In genomic region chr2:44005831-44006230, GRCh38 we compare ENCODE assay signal across 22 cellular contexts. TPM values are rescaled to one million over a fixed set of nuclear protein-coding genes. Genes with fewer than 3 reads are reported as not detected.
A peak's percentile ranks its signal among the peaks of the same experiment; 100 is the strongest.
DNase-seq lines count a peak whose midpoint lies in the region; ATAC-seq, FAIRE-seq and TF ChIP-seq lines count a peak whose summit lies in the region.
"Had no signal": no experiment of that assay in that cellular context is flagged by ENCODE, and none has a peak within 500 bp of the region (broad histone marks: within the 10 kb centered on the region; RNA-seq: fewer than 3 reads in every experiment).

No MANE protein-coding gene starts in this region.

- no peak for ATAC-seq in natural killer cell
- no peak for ATAC-seq in natural killer cell treated with Interleukin-12 subunit alpha and Interleukin-12 subunit beta and Interleukin-15 and Interleukin-18, amount 100 ng/mL, for 72 hours
- ATAC-seq: psoas muscle; stimulated activated naive CD8-positive, alpha-beta T cell treated with anti-CD3 and anti-CD28 coated beads, Interleukin-15, amount 100 ng/mL, for 72 hours had no signal

- DNase-seq in natural killer cell (no peak), RCC 7860 (ENCODE audit: low spot score) (peak; percentile 37), epithelial cell of esophagus (ENCODE audit: low read depth) (peak; percentile 33), endothelial cell (ENCODE audit: low spot score) (no peak), DMS 273 (lab: John Stamatoyannopoulos, UW; ENCODE audit: unreplicated experiment) (no peak), inferior parietal cortex (ENCODE audit: extremely low spot score) (no peak)
- DNase-seq in natural killer cell treated with Interleukin-12 subunit alpha and Interleukin-12 subunit beta and Interleukin-15 and Interleukin-18, amount 100 ng/mL, for 72 hours (ENCODE audit: low spot score): no peak
- no peak for DNase-seq in activated CD4-positive, alpha-beta T cell treated with anti-CD3 and anti-CD28 coated beads, Interleukin-2, amount 50 U/mL, for 4 hours
- DNase-seq: activated CD4-positive, alpha-beta T cell treated with anti-CD3 and anti-CD28 coated beads for 4 hours; COR-L47; dorsolateral prefrontal cortex; NCI-H524 treated with DMSO at 0.1 percent for 48 hours; psoas muscle; stimulated activated CD4-positive, alpha-beta T cell treated with anti-CD3 and anti-CD28 coated beads, Interleukin-12 subunit alpha, Interleukin-12 subunit beta, amount 100 ng/mL, for 4 hours; stimulated activated naive CD8-positive, alpha-beta T cell treated with anti-CD3 and anti-CD28 coated beads, Interleukin-15, amount 100 ng/mL, for 72 hours; upper lobe of left lung had no signal

- H3K9me3 Mint-ChIP-seq in natural killer cell (no peaks in the 10 kb centered on the region), endothelial cell (ENCODE audit: unreplicated experiment) (no peaks in the 10 kb centered on the region)
- H3K9me3 Mint-ChIP-seq in natural killer cell treated with Interleukin-12 subunit alpha and Interleukin-12 subunit beta and Interleukin-15 and Interleukin-18, amount 100 ng/mL, for 72 hours: no peaks in the 10 kb centered on the region
- H3K9me3 Mint-ChIP-seq: activated naive CD4-positive, alpha-beta T cell treated with anti-CD3 and anti-CD28 coated beads, Interleukin-2, amount 50 U/mL, for 24 hours; nephron; stimulated activated naive CD8-positive, alpha-beta T cell treated with anti-CD3 and anti-CD28 coated beads, Interleukin-15, amount 100 ng/mL, for 72 hours had no signal

- H3K4me3 ChIP-seq in epithelial cell of esophagus (ENCODE audit: low read length): no peak overlapping the region
- H3K4me3 ChIP-seq: dorsolateral prefrontal cortex, esophagus muscularis mucosa, HAP-1, psoas muscle, SK-N-MC, upper lobe of left lung had no signal

- H3K27me3 Mint-ChIP-seq in natural killer cell (ENCODE audit: low read depth in 2 of 2) (peaks cover 2 to 13% of the 10 kb centered on the region in 2 donors), endothelial cell (ENCODE audit: unreplicated experiment) (peaks cover 1% of the 10 kb centered on the region)
- H3K27me3 Mint-ChIP-seq in natural killer cell treated with Interleukin-12 subunit alpha and Interleukin-12 subunit beta and Interleukin-15 and Interleukin-18, amount 100 ng/mL, for 72 hours: peaks cover 4 to 13% of the 10 kb centered on the region in 2 donors
- H3K27me3 Mint-ChIP-seq: stimulated activated naive CD8-positive, alpha-beta T cell treated with anti-CD3 and anti-CD28 coated beads, Interleukin-15, amount 100 ng/mL, for 72 hours had no signal

- FAIRE-seq in RCC 7860 (lab: Jason Lieb, UNC): no peak
- FAIRE-seq: islet of Langerhans had no signal

- H3K27ac Mint-ChIP-seq in natural killer cell (peak overlapping the region; percentile 35 to 44), endothelial cell (ENCODE audit: unreplicated experiment) (no peak overlapping the region)
- no peak overlapping the region for H3K27ac Mint-ChIP-seq in natural killer cell treated with Interleukin-12 subunit alpha and Interleukin-12 subunit beta and Interleukin-15 and Interleukin-18, amount 100 ng/mL, for 72 hours
- H3K27ac Mint-ChIP-seq: activated naive CD4-positive, alpha-beta T cell treated with anti-CD3 and anti-CD28 coated beads, Interleukin-2, amount 50 U/mL, for 24 hours; nephron had no signal

- H3K4me3 Mint-ChIP-seq in natural killer cell: no peak overlapping the region
- no peak overlapping the region for H3K4me3 Mint-ChIP-seq in natural killer cell treated with Interleukin-12 subunit alpha and Interleukin-12 subunit beta and Interleukin-15 and Interleukin-18, amount 100 ng/mL, for 72 hours
- H3K4me3 Mint-ChIP-seq in endothelial cell (ENCODE audit: unreplicated experiment): no peak overlapping the region
- H3K4me3 Mint-ChIP-seq: activated naive CD4-positive, alpha-beta T cell treated with anti-CD3 and anti-CD28 coated beads, Interleukin-2, amount 50 U/mL, for 24 hours; nephron had no signal

- TF ChIP-seq CTCF in natural killer cell (IDR thresholded peaks at IDR 0.05) (no peak), epithelial cell of esophagus (IDR thresholded peaks at IDR 0.05; ENCODE audit: insufficient read depth, low read depth, low read length, missing control alignments) (no peak), endothelial cell (IDR thresholded peaks at IDR 0.05; ENCODE audit: unreplicated experiment) (no peak)

- intact Hi-C loops in natural killer cell (cut with micrococcal nuclease): no loop called here

- H3K4me1 Mint-ChIP-seq in natural killer cell: peaks cover 18 to 19% of the 10 kb centered on the region in 2 donors
- peaks cover 6 to 11% of the 10 kb centered on the region in 2 donors for H3K4me1 Mint-ChIP-seq in natural killer cell treated with Interleukin-12 subunit alpha and Interleukin-12 subunit beta and Interleukin-15 and Interleukin-18, amount 100 ng/mL, for 72 hours (ENCODE audit: low read depth in 2 of 2)
- peaks cover 17% of the 10 kb centered on the region for H3K4me1 Mint-ChIP-seq in endothelial cell (ENCODE audit: unreplicated experiment)
- H3K4me1 Mint-ChIP-seq: nephron had no signal

- H3K36me3 Mint-ChIP-seq in natural killer cell: no peaks in the 10 kb centered on the region
- H3K36me3 Mint-ChIP-seq in natural killer cell treated with Interleukin-12 subunit alpha and Interleukin-12 subunit beta and Interleukin-15 and Interleukin-18, amount 100 ng/mL, for 72 hours: no peaks in the 10 kb centered on the region
- H3K36me3 Mint-ChIP-seq in endothelial cell (ENCODE audit: low read depth, unreplicated experiment): no peaks in the 10 kb centered on the region
- H3K36me3 Mint-ChIP-seq: activated naive CD4-positive, alpha-beta T cell treated with anti-CD3 and anti-CD28 coated beads, Interleukin-2, amount 50 U/mL, for 24 hours had no signal

RNA-seq across cellular contexts. Expression of gene LRPPRC, which starts 10.0 kb away (rescaled TPM):
- total RNA-seq in natural killer cell (10 to 100 TPM; 43.5 to 53.8 (median 48.4) TPM), endothelial cell (ENCODE audit: unreplicated experiment) (85.8 TPM)
- 100 to 1,000 TPM in 1 of 2 donors, 10 to 100 TPM in 1; 92.0 to 156 TPM for total RNA-seq in natural killer cell treated with Interleukin-12 subunit alpha and Interleukin-12 subunit beta and Interleukin-15 and Interleukin-18, amount 100 ng/mL, for 72 hours

Comparison
In these comparisons a context has a peak if more than half of its experiments do, and no peak if none do; other contexts are left out.
1. H3K27ac Mint-ChIP-seq: peak in natural killer cell (2 of 2); none in natural killer cell treated with Interleukin-12 subunit alpha and Interleukin-12 subunit beta and Interleukin-15 and Interleukin-18, amount 100 ng/mL, for 72 hours (0 of 2) and endothelial cell (single experiment).
2. DNase-seq: peak in RCC 7860 (single experiment) and epithelial cell of esophagus (single experiment); none in natural killer cell (single experiment), natural killer cell treated with Interleukin-12 subunit alpha and Interleukin-12 subunit beta and Interleukin-15 and Interleukin-18, amount 100 ng/mL, for 72 hours (single experiment), endothelial cell (single experiment), DMS 273 (single experiment), activated CD4-positive, alpha-beta T cell treated with anti-CD3 and anti-CD28 coated beads, Interleukin-2, amount 50 U/mL, for 4 hours (0 of 2) and inferior parietal cortex (single experiment).